In genomic region chr15:90211009-90211408, GRCh38 we compare ENCODE assay signal across 14 cellular contexts. TPM values are rescaled to one million over a fixed set of nuclear protein-coding genes. Genes with fewer than 3 reads are reported as not detected.
DNase-seq lines count a peak whose midpoint lies in the region; ATAC-seq, FAIRE-seq and TF ChIP-seq lines count a peak whose summit lies in the region.
"Had no signal": no experiment of that assay in that cellular context is flagged by ENCODE, and none has a peak within 500 bp of the region (broad histone marks: within the 10 kb centered on the region; RNA-seq: fewer than 3 reads in every experiment).

No MANE protein-coding gene starts in this region.

- H3F3A ChIP-seq in neural progenitor cell (ENCODE audit: low read depth) = no peaks in the 10 kb centered on the region

- POLR2A ChIA-PET in H1 (lab: Charles Lee; ENCODE audit: partially characterized antibody) = interaction anchor here (4.8 kb wide), 1 partner anchor 9 kb away, joined by 25 read pairs; the partner anchor contains the start of gene SEMA4B

- H3K27ac ChIP-seq in cardiac muscle cell = peak overlapping the region; percentile 85
- H3K27ac ChIP-seq in H1 (ENCODE audit: low read depth, low read length) = no peak overlapping the region
- no peak overlapping the region for H3K27ac ChIP-seq in neural progenitor cell
- peak overlapping the region in 3 of 4 donors; percentile 57 to 77 (median 59) for H3K27ac ChIP-seq in upper lobe of left lung

- H3K18ac ChIP-seq in H1 (ENCODE audit: extremely low read depth, low read length) = no peak overlapping the region

- H3K79me1 ChIP-seq in H1 (ENCODE audit: low read depth, low read length) = peaks cover 10% of the 10 kb centered on the region; the same call in 1 of the 2 replicates

- H3K4me1 Mint-ChIP-seq in neural progenitor cell = peaks cover 5% of the 10 kb centered on the region

- WGBS in H1 (ENCODE audit: extremely low coverage in 1 of 2, insufficient coverage in 1 of 2, insufficient read length in 1 of 2, insufficient replicate concordance in 2 of 2, low coverage in 1 of 2, low lambda C conversion rate in 2 of 2, missing lambda C conversion rate in 1 of 2), 2 experiments = 94% methylated on average over 9 of the region's 9 CpGs; no CpG with 5 or more reads in 1 of the 2 experiments
- 79 to 85% methylated on average over 3 to 9 of the region's 9 CpGs for WGBS in upper lobe of left lung, 2 donors

- no peak overlapping the region for H2BK12ac ChIP-seq in H1 (ENCODE audit: low read depth, low read length)

- H2BK5ac ChIP-seq in H1 (ENCODE audit: low read depth, low read length) = peak overlapping the region; percentile 30; the same call in 1 of the 2 replicates

- no peak for TF ChIP-seq POLR2A in H1 (IDR thresholded peaks at IDR 0.05; ENCODE audit: control extremely low read depth in 1 of 2, low read depth in 2 of 2, low read length in 2 of 2)
- no peak for TF ChIP-seq POLR2A in upper lobe of left lung (IDR thresholded peaks at IDR 0.05)

- DNase-seq in cardiac muscle cell (ENCODE audit: low read depth in 1 of 2, low spot score in 1 of 2) (no peak), Right ventricle myocardium superior (no peak), H1 (ENCODE audit: low read depth in 1 of 2, low spot score in 2 of 2) (no peak), neural progenitor cell (ENCODE audit: low spot score) (no peak), upper lobe of left lung (no peak), NCI-H526 (lab: John Stamatoyannopoulos, UW) (no peak)
- no peak for DNase-seq in activated CD8-positive, alpha-beta memory T cell treated with anti-CD3 and anti-CD28 coated beads, Interleukin-2, amount 50 U/mL, for 4 hours
- no peak for DNase-seq in stimulated activated CD8-positive, alpha-beta memory T cell treated with anti-CD3 and anti-CD28 coated beads, Interleukin-4, amount 100 ng/mL, for 48 hours
- DNase-seq: activated CD4-positive, alpha-beta T cell treated with anti-CD3 and anti-CD28 coated beads for 4 hours; DMS 273 treated with DMSO at 0.1 percent for 48 hours; NCI-H1930 had no signal

- CTCF ChIA-PET in H1 (lab: Charles Lee; ENCODE audit: partially characterized antibody) = interaction anchor here (0.6 to 12.6 kb wide), 4 partner anchors 6 to 64 kb away, joined by 3 to 182 read pairs (median 148); partner anchors contain the start of gene SEMA4B

- peak overlapping the region; percentile 72 for H3K27ac Mint-ChIP-seq in neural progenitor cell
- H3K27ac Mint-ChIP-seq: activated T-helper 2 cell treated with anti-CD3 and anti-CD28 coated beads, Interferon-gamma antibody, Interleukin-2, Interleukin-4, amounts not matched to agents 10 μg/mL and 5 μg/mL and 100 μg/mL, durations not matched to agents 14 hours and 24 hours and 36 hours had no signal

- H3K4me3 Mint-ChIP-seq in neural progenitor cell = no peak overlapping the region

- H3K4me3 ChIP-seq in cardiac muscle cell (no peak overlapping the region), H1 (ENCODE audit: extremely low read depth in 1 of 4, insufficient read depth in 2 of 4, low read depth in 3 of 4, low read length in 4 of 4) (no peak overlapping the region), neural progenitor cell (no peak overlapping the region), upper lobe of left lung (no peak overlapping the region)
- H3K4me3 ChIP-seq: HAP-1 had no signal

- H3K9me3 Mint-ChIP-seq in neural progenitor cell = no peaks in the 10 kb centered on the region
- H3K9me3 Mint-ChIP-seq: activated T-helper 2 cell treated with anti-CD3 and anti-CD28 coated beads, Interferon-gamma antibody, Interleukin-2, Interleukin-4, amounts not matched to agents 10 μg/mL and 5 μg/mL and 100 μg/mL, durations not matched to agents 14 hours and 24 hours and 36 hours had no signal

- no peak overlapping the region for H3K4me2 ChIP-seq in H1 (ENCODE audit: insufficient read depth in 1 of 2, low read depth in 2 of 2, low read length in 2 of 2)
- H3K4me2 ChIP-seq in neural progenitor cell = no peak overlapping the region

- no peaks in the 10 kb centered on the region; the same call in 1 of the 2 replicates for H3K23me2 ChIP-seq in H1 (ENCODE audit: low read depth, low read length)

- H4K91ac ChIP-seq in H1 (replicated peaks; ENCODE audit: insufficient read length, low read length) = no peak overlapping the region

- H2BK20ac ChIP-seq in H1 (ENCODE audit: low read length) = no peak overlapping the region

- no peak overlapping the region for H3K56ac ChIP-seq in H1 (replicated peaks; ENCODE audit: insufficient read length, low read depth, low read length)

- no peak for TF ChIP-seq EP300 in H1 (IDR thresholded peaks at IDR 0.05; ENCODE audit: borderline replicate concordance in 1 of 2, low read depth in 2 of 2, low read length in 2 of 2)
- TF ChIP-seq EP300 in upper lobe of left lung (IDR thresholded peaks at IDR 0.05) = no peak

- H3K23ac ChIP-seq in H1 (ENCODE audit: insufficient read length) = no peak overlapping the region

- H3K14ac ChIP-seq in H1 (ENCODE audit: insufficient read length) = no peak overlapping the region

- no peak overlapping the region for H2BK15ac ChIP-seq in H1 (ENCODE audit: low read length)

- H3K4me1 ChIP-seq in cardiac muscle cell (ENCODE audit: low read depth) (peaks cover 23% of the 10 kb centered on the region), H1 (replicated peaks in 1 of 4; ENCODE audit: control insufficient read depth in 3 of 4, insufficient read depth in 4 of 4, low read length in 3 of 4) (peaks cover 0 to 3% (median under 1%) of the 10 kb centered on the region in 4 experiments; a peak in 3 of 7 replicates), neural progenitor cell (no peaks in the 10 kb centered on the region), upper lobe of left lung (peaks cover 26 to 55% (median 33%) of the 10 kb centered on the region in 4 donors)
- H3K4me1 ChIP-seq: HAP-1 had no signal

- H4K8ac ChIP-seq in H1 (ENCODE audit: extremely low read depth, insufficient read depth, low read length) = no peak overlapping the region

- ATAC-seq in Right ventricle myocardium superior (ENCODE audit: poor library complexity) = no peak
- no peak for ATAC-seq in upper lobe of left lung (ENCODE audit: low FRiP score in 2 of 2)

- no peaks in the 10 kb centered on the region for H3K9me3 ChIP-seq in cardiac muscle cell (ENCODE audit: low read depth)
- H3K9me3 ChIP-seq in H1 (ENCODE audit: insufficient read depth in 2 of 2, low read depth in 1 of 2, low read length in 1 of 2) = no peaks in the 10 kb centered on the region
- H3K9me3 ChIP-seq in neural progenitor cell (ENCODE audit: low read depth) = no peaks in the 10 kb centered on the region
- no peaks in the 10 kb centered on the region for H3K9me3 ChIP-seq in upper lobe of left lung
- H3K9me3 ChIP-seq: HAP-1 had no signal

- H3K4ac ChIP-seq in H1 (replicated peaks; ENCODE audit: insufficient read length, low read depth, low read length) = no peak overlapping the region

- H3K9ac ChIP-seq in H1 (replicated peaks in 1 of 4; ENCODE audit: extremely low read depth in 1 of 4, low read depth in 3 of 4, low read length in 3 of 4) (no peak overlapping the region), neural progenitor cell (no peak overlapping the region)

- H3K79me2 ChIP-seq in H1 (ENCODE audit: control insufficient read depth in 1 of 2, insufficient read depth in 2 of 2, low read length in 2 of 2) (peaks cover 0 to 38% of the 10 kb centered on the region in 2 experiments; a peak in 1 of 4 replicates), neural progenitor cell (ENCODE audit: low read depth) (no peaks in the 10 kb centered on the region)

- TF ChIP-seq RAD21 in H1 (IDR thresholded peaks at IDR 0.05 in 1 of 2, conservative IDR thresholded peaks at IDR 0.05 in 1 of 2; ENCODE audit: low read depth in 2 of 2, low read length in 2 of 2) = no peak

- no peak for FAIRE-seq in H1 (lab: Jason Lieb, UNC)
- FAIRE-seq: islet of Langerhans had no signal

- H3K27me3 ChIP-seq in cardiac muscle cell (no peaks in the 10 kb centered on the region), H1 (replicated peaks in 1 of 4; ENCODE audit: control insufficient read depth in 3 of 4, extremely low read depth in 1 of 4, insufficient read depth in 3 of 4, low read length in 3 of 4) (no peaks in the 10 kb centered on the region), neural progenitor cell (no peaks in the 10 kb centered on the region), upper lobe of left lung (no peaks in the 10 kb centered on the region)

- no peaks in the 10 kb centered on the region for H3K36me3 ChIP-seq in cardiac muscle cell
- H3K36me3 ChIP-seq in H1 (ENCODE audit: control insufficient read depth in 2 of 4, insufficient read depth in 4 of 4, low read length in 3 of 4) = 0 out of 8 replicates have a peak, but pooled peaks cover 0 to 3% (median under 1%) of the 10 kb centered on the region in 4 experiments
- H3K36me3 ChIP-seq in neural progenitor cell = no peaks in the 10 kb centered on the region
- H3K36me3 ChIP-seq in upper lobe of left lung = peaks cover 3 to 26% (median 3%) of the 10 kb centered on the region in 4 donors
- H3K36me3 ChIP-seq: HAP-1 had no signal

- H3K36me3 Mint-ChIP-seq in neural progenitor cell = peaks cover 7% of the 10 kb centered on the region

- intact Hi-C loops in Right ventricle myocardium superior (cut with DNase I) = no loop called here

- peaks cover 10% of the 10 kb centered on the region for H3K27me3 Mint-ChIP-seq in neural progenitor cell (ENCODE audit: insufficient read depth, low read depth)

- no peak overlapping the region for H2AFZ ChIP-seq in H1 (ENCODE audit: low read length)
- no peak overlapping the region for H2AFZ ChIP-seq in neural progenitor cell (replicated peaks)

- TF ChIP-seq CTCF in cardiac muscle cell (IDR thresholded peaks at IDR 0.05; ENCODE audit: low read depth, low read length) (no peak), H1 (IDR thresholded peaks at IDR 0.05; ENCODE audit: control extremely low read depth in 1 of 3, insufficient read depth in 1 of 3, low read depth in 1 of 3, low read length in 3 of 3) (no peak), neural progenitor cell (IDR thresholded peaks at IDR 0.05) (no peak), upper lobe of left lung (IDR thresholded peaks at IDR 0.05) (no peak)

- H2AK5ac ChIP-seq in H1 (ENCODE audit: low read depth, low read length) = no peak overlapping the region

- no peak overlapping the region for H2BK120ac ChIP-seq in H1 (replicated peaks; ENCODE audit: low read depth, low read length)

- H4K5ac ChIP-seq in H1 (ENCODE audit: insufficient read length, low read depth, low read length) = no peak overlapping the region

- H4K20me1 ChIP-seq in H1 (replicated peaks in 1 of 2; ENCODE audit: control insufficient read depth in 1 of 2, insufficient read depth in 2 of 2, low read length in 2 of 2) (peaks cover 7 to 12% of the 10 kb centered on the region in 2 experiments), neural progenitor cell (ENCODE audit: low read depth) (peaks cover 19% of the 10 kb centered on the region)

RNA-seq across cellular contexts. Expression of gene SEMA4B, which starts 9.9 kb away (rescaled TPM):
- total RNA-seq in cardiac muscle cell = 38.0 and 39.3 TPM in 2 replicates
- polyA plus RNA-seq in cardiac muscle cell = 43.1 and 44.9 TPM in 2 replicates
- total RNA-seq in Right ventricle myocardium superior = 24.6 TPM
- total RNA-seq in H1 (2021; fragmentation: NEBNext Ultra II Directional; extraction: Animal tissue kit (Norgen Biotek cat#: 25700)) = 42.7 and 43.6 TPM in 2 replicates
- polyA plus RNA-seq in H1 (2011; rRNA removed) = 43.0 and 62.4 TPM in 2 replicates
- 31.1 TPM for polyA plus RNA-seq in H1 (2011; cell fraction: cytosol; rRNA removed)
- 103 TPM for polyA plus RNA-seq in H1 (2011; cell fraction: nucleus; rRNA removed)
- 29.8 to 49.9 TPM (median 46.1 TPM) in 4 replicates for polyA plus RNA-seq in H1 (2012, experiment 1 of 2)
- polyA plus RNA-seq in H1 (2012, experiment 2 of 2) = 37.6 TPM
- 71.9 TPM for polyA plus RNA-seq in H1 (2013, experiment 1 of 2)
- polyA plus RNA-seq in H1 (2013, experiment 2 of 2) = 65.7 TPM
- 34.0 and 63.8 TPM in 2 replicates for polyA minus RNA-seq in H1 (2011; rRNA and poly(A)+ RNA removed)
- 52.3 TPM for polyA minus RNA-seq in H1 (2011; cell fraction: cytosol; rRNA and poly(A)+ RNA removed)
- polyA minus RNA-seq in H1 (2011; cell fraction: nucleus; rRNA and poly(A)+ RNA removed) = 41.9 TPM
- 7.7 and 18.9 TPM in 2 replicates for total RNA-seq in neural progenitor cell (ENCODE audit: low replicate concordance)
- 10 to 100 TPM; 47.6 to 81.3 (median 55.9) TPM for total RNA-seq in upper lobe of left lung

RNA-seq across cellular contexts. Expression of gene CIB1, which starts 22.7 kb away (rescaled TPM):
- total RNA-seq in cardiac muscle cell = 18.1 and 30.8 TPM in 2 replicates
- polyA plus RNA-seq in cardiac muscle cell = 71.9 and 91.6 TPM in 2 replicates
- total RNA-seq in Right ventricle myocardium superior = 71.6 TPM
- total RNA-seq in H1 (2021; fragmentation: NEBNext Ultra II Directional; extraction: Animal tissue kit (Norgen Biotek cat#: 25700)) = 26.0 and 29.1 TPM in 2 replicates
- polyA plus RNA-seq in H1 (2011; rRNA removed) = 50.4 and 63.5 TPM in 2 replicates
- 38.4 TPM for polyA plus RNA-seq in H1 (2011; cell fraction: cytosol; rRNA removed)
- 45.0 TPM for polyA plus RNA-seq in H1 (2011; cell fraction: nucleus; rRNA removed)
- polyA plus RNA-seq in H1 (2012, experiment 1 of 2) = 23.9 to 40.2 TPM (median 38.3 TPM) in 4 replicates
- 39.5 TPM for polyA plus RNA-seq in H1 (2012, experiment 2 of 2)
- polyA plus RNA-seq in H1 (2013, experiment 1 of 2) = 34.1 TPM
- polyA plus RNA-seq in H1 (2013, experiment 2 of 2) = 34.8 TPM
- 11.5 and 15.4 TPM in 2 replicates for polyA minus RNA-seq in H1 (2011; rRNA and poly(A)+ RNA removed)
- polyA minus RNA-seq in H1 (2011; cell fraction: cytosol; rRNA and poly(A)+ RNA removed) = 10.4 TPM
- polyA minus RNA-seq in H1 (2011; cell fraction: nucleus; rRNA and poly(A)+ RNA removed) = 5.3 TPM
- 5.2 and 7.7 TPM in 2 replicates for total RNA-seq in neural progenitor cell (ENCODE audit: low replicate concordance)
- total RNA-seq in upper lobe of left lung = 10 to 100 TPM; 40.9 to 89.6 (median 75.5) TPM

RNA-seq across cellular contexts. Expression of gene GDPGP1, which starts 23.0 kb away (rescaled TPM):
- total RNA-seq in cardiac muscle cell = 9.1 and 16.2 TPM in 2 replicates
- 1.3 and 1.9 TPM in 2 replicates for polyA plus RNA-seq in cardiac muscle cell
- 9.1 TPM for total RNA-seq in Right ventricle myocardium superior
- 3.7 and 5.6 TPM in 2 replicates for total RNA-seq in H1 (2021; fragmentation: NEBNext Ultra II Directional; extraction: Animal tissue kit (Norgen Biotek cat#: 25700))
- polyA plus RNA-seq in H1 (2011; rRNA removed) = 1.8 and 3.0 TPM in 2 replicates
- 2.1 TPM for polyA plus RNA-seq in H1 (2011; cell fraction: cytosol; rRNA removed)
- 4.1 TPM for polyA plus RNA-seq in H1 (2011; cell fraction: nucleus; rRNA removed)
- 2.3 to 4.1 TPM (median 3.7 TPM) in 4 replicates for polyA plus RNA-seq in H1 (2012, experiment 1 of 2)
- 2.6 TPM for polyA plus RNA-seq in H1 (2012, experiment 2 of 2)
- 1.9 TPM for polyA plus RNA-seq in H1 (2013, experiment 1 of 2)
- 1.5 TPM for polyA plus RNA-seq in H1 (2013, experiment 2 of 2)
- polyA minus RNA-seq in H1 (2011; rRNA and poly(A)+ RNA removed) = 9.6 and 10.3 TPM in 2 replicates
- 4.4 TPM for polyA minus RNA-seq in H1 (2011; cell fraction: cytosol; rRNA and poly(A)+ RNA removed)
- polyA minus RNA-seq in H1 (2011; cell fraction: nucleus; rRNA and poly(A)+ RNA removed) = 9.9 TPM
- total RNA-seq in neural progenitor cell (ENCODE audit: low replicate concordance) = 0.67 and 3.5 TPM in 2 replicates
- 10 to 100 TPM in 3 of 6 donors, 1 to 10 TPM in 3; 7.2 to 27.2 (median 10.3) TPM for total RNA-seq in upper lobe of left lung

RNA-seq across cellular contexts. Expression of gene TTLL13, which starts 38.3 kb away (rescaled TPM):
- 0.21 TPM in 2 replicates for total RNA-seq in cardiac muscle cell
- polyA plus RNA-seq in cardiac muscle cell = 0.39 TPM in 1 of 2 replicates, not detected in the other
- total RNA-seq in Right ventricle myocardium superior = not detected
- 0.19 TPM in 1 of 2 replicates, not detected in the other for total RNA-seq in H1 (2021; fragmentation: NEBNext Ultra II Directional; extraction: Animal tissue kit (Norgen Biotek cat#: 25700))
- 0.03 and 0.05 TPM in 2 replicates for polyA plus RNA-seq in H1 (2011; rRNA removed)
- not detected for polyA plus RNA-seq in H1 (2011; cell fraction: cytosol; rRNA removed)
- polyA plus RNA-seq in H1 (2011; cell fraction: nucleus; rRNA removed) = 0.16 TPM
- 0.39 TPM in 1 of 4 replicates, not detected in the others for polyA plus RNA-seq in H1 (2012, experiment 1 of 2)
- not detected for polyA plus RNA-seq in H1 (2012, experiment 2 of 2)
- polyA plus RNA-seq in H1 (2013, experiment 1 of 2) = 0.02 TPM
- 0.04 TPM for polyA plus RNA-seq in H1 (2013, experiment 2 of 2)
- 0.09 and 0.27 TPM in 2 replicates for polyA minus RNA-seq in H1 (2011; rRNA and poly(A)+ RNA removed)
- polyA minus RNA-seq in H1 (2011; cell fraction: cytosol; rRNA and poly(A)+ RNA removed) = not detected
- polyA minus RNA-seq in H1 (2011; cell fraction: nucleus; rRNA and poly(A)+ RNA removed) = not detected
- total RNA-seq in neural progenitor cell (ENCODE audit: low replicate concordance) = 0.19 TPM in 1 of 2 replicates, not detected in the other
- under 1 TPM in 3 of 6 donors, not detected in 3; 0.39 to 0.89 (median 0.49) TPM for total RNA-seq in upper lobe of left lung

RNA-seq across cellular contexts. Expression of gene NGRN, which starts 54.5 kb away (rescaled TPM):
- total RNA-seq in cardiac muscle cell (157 and 225 TPM in 2 replicates), Right ventricle myocardium superior (122 TPM), neural progenitor cell (ENCODE audit: low replicate concordance) (47.8 and 66.8 TPM in 2 replicates), upper lobe of left lung (10 to 100 TPM; 35.6 to 74.2 (median 62.6) TPM)
- polyA plus RNA-seq in cardiac muscle cell (158 and 167 TPM in 2 replicates), H1 (2011; rRNA removed) (59.4 and 60.1 TPM in 2 replicates)
- 101 and 102 TPM in 2 replicates for total RNA-seq in H1 (2021; fragmentation: NEBNext Ultra II Directional; extraction: Animal tissue kit (Norgen Biotek cat#: 25700))
- 79.9 TPM for polyA plus RNA-seq in H1 (2011; cell fraction: cytosol; rRNA removed)
- 44.8 TPM for polyA plus RNA-seq in H1 (2011; cell fraction: nucleus; rRNA removed)
- polyA plus RNA-seq in H1 (2012, experiment 1 of 2) = 65.6 to 86.2 TPM (median 72.5 TPM) in 4 replicates
- polyA plus RNA-seq in H1 (2012, experiment 2 of 2) = 48.2 TPM
- polyA plus RNA-seq in H1 (2013, experiment 1 of 2) = 61.7 TPM
- 61.3 TPM for polyA plus RNA-seq in H1 (2013, experiment 2 of 2)
- polyA minus RNA-seq in H1 (2011; rRNA and poly(A)+ RNA removed) = 50.6 and 54.8 TPM in 2 replicates
- polyA minus RNA-seq in H1 (2011; cell fraction: cytosol; rRNA and poly(A)+ RNA removed) = 22.3 TPM
- polyA minus RNA-seq in H1 (2011; cell fraction: nucleus; rRNA and poly(A)+ RNA removed) = 29.1 TPM

Comparison
In these comparisons a context has a peak if more than half of its experiments do, and no peak if none do; other contexts are left out.
1. H3K27ac ChIP-seq: peak in cardiac muscle cell (single experiment) and upper lobe of left lung (3 of 4); none in H1 (single experiment) and neural progenitor cell (single experiment).